ENCODE assay signal across 12 cellular contexts in the genomic region with DNA sequence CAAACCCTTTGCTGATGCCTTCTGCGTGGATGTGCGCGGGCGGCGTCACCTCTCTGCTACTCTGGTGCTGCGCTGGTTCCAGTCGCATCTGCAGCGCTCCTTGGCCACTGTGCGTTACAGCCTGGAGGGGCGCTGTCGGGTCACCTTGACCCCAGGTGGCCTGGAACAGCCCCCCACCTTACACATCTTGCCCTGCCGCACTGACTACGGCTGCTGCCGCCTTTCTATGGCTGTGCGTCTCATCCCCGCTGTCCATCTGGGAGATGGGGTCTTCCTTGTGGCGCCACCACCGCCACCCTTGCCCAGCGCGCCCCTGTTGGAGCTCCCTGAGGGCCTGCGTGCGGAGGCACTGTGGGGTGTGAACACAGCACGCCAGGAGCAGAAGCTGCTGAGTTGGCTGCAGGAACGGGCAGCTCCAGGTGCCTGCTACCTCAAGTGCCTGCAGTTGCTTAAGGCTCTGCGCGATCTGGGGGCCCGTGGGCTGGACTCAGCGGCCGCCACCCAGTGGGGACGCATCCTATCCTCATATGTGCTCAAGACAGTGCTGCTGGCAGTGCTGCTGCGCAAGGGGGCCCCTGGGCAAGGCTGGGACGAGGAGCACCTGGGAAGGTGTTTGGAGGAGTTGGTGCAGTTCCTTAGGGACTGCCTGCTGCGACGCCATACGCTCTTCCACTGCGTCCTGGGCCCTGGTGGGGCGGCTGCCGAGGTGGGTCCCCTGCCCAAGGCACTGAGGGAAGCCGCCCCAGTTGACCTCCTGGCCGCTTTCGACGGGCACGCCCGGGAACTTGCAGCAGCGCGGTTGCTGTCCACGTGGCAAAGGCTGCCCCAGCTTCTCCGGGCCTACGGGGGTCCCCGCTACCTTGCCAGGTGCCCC. TPM values are rescaled to one million over a fixed set of nuclear protein-coding genes. Genes with fewer than 3 reads are reported as not detected.
DNase-seq lines count a peak whose midpoint lies in the region; ATAC-seq, FAIRE-seq and TF ChIP-seq lines count a peak whose summit lies in the region.
"Had no signal": no experiment of that assay in that cellular context is flagged by ENCODE, and none has a peak within 500 bp of the region (broad histone marks: within the 10 kb centered on the region; RNA-seq: fewer than 3 reads in every experiment).

No MANE protein-coding gene starts in this region.

- intact Hi-C loops in MCF 10A (cut with micrococcal nuclease) = loop anchor here (10.0 kb wide), 1 partner anchor 169 kb away; the partner anchor contains the start of gene CLEC19A

- H3K27me3 Mint-ChIP-seq in MCF 10A (ENCODE audit: insufficient read depth, unreplicated experiment) = no peaks in the 10 kb centered on the region
- peaks cover 8% of the 10 kb centered on the region for H3K27me3 Mint-ChIP-seq in stimulated activated memory B cell treated with anti-CD40 and anti-IgM and Interleukin-4, amounts not matched to agents 10 μg/mL and 1 μg/mL and 100 μg/mL, for 72 hours

- peaks cover 32% of the 10 kb centered on the region for H3K4me1 Mint-ChIP-seq in MCF 10A (ENCODE audit: insufficient read depth, unreplicated experiment)
- H3K4me1 Mint-ChIP-seq in stimulated activated memory B cell treated with anti-CD40 and anti-IgM and Interleukin-4, amounts not matched to agents 10 μg/mL and 1 μg/mL and 100 μg/mL, for 72 hours = peaks cover 53% of the 10 kb centered on the region

- no peak for ATAC-seq in stimulated activated memory B cell treated with anti-CD40 and anti-IgM and Interleukin-4, amounts not matched to agents 10 μg/mL and 1 μg/mL and 100 μg/mL, for 72 hours
- ATAC-seq in HG03439 (IDR thresholded peaks at IDR 0.05; ENCODE audit: unreplicated experiment) = no peak

- BruUV-seq in MCF 10A (replicated peaks; lab: Mats Ljungman, UMichigan) = no TSS peak

- H3K36me3 Mint-ChIP-seq in MCF 10A (ENCODE audit: insufficient read depth, unreplicated experiment) = peaks cover 19% of the 10 kb centered on the region
- H3K36me3 Mint-ChIP-seq in stimulated activated memory B cell treated with anti-CD40 and anti-IgM and Interleukin-4, amounts not matched to agents 10 μg/mL and 1 μg/mL and 100 μg/mL, for 72 hours = peaks cover 19% of the 10 kb centered on the region

- FAIRE-seq in GM12892 (lab: Jason Lieb, UNC) = no peak
- FAIRE-seq: frontal cortex, GM18507 had no signal

- TF ChIP-seq CTCF in HFF-Myc (IDR thresholded peaks at IDR 0.05; ENCODE audit: low read depth, low read length, missing control alignments) = peak; percentile 34
- TF ChIP-seq CTCF in MCF 10A (IDR thresholded peaks at IDR 0.05; ENCODE audit: unreplicated experiment) = no peak
- no peak for TF ChIP-seq CTCF in kidney epithelial cell (IDR thresholded peaks at IDR 0.05; ENCODE audit: insufficient read depth, low read length, poor library complexity, severe bottlenecking)

- H3K27me3 ChIP-seq in kidney epithelial cell (ENCODE audit: control insufficient read depth, insufficient read depth, low read length) = no peaks in the 10 kb centered on the region

- H3K27ac Mint-ChIP-seq in MCF 10A (ENCODE audit: low read depth, unreplicated experiment) = peak overlapping the region; percentile 46
- peak overlapping the region; percentile 93 for H3K27ac Mint-ChIP-seq in stimulated activated memory B cell treated with anti-CD40 and anti-IgM and Interleukin-4, amounts not matched to agents 10 μg/mL and 1 μg/mL and 100 μg/mL, for 72 hours

- no peak for TF ChIP-seq POLR2A in GM12892 (IDR thresholded peaks at IDR 0.05; ENCODE audit: low read depth, low read length)

- CTCF ChIA-PET in MCF 10A (lab: Yijun Ruan, JAX) = interaction anchor here (0.7 to 1.5 kb wide), 8 partner anchors 8 to 419 kb away, joined by 3 to 7 read pairs (median 4); no protein-coding TSS in a partner anchor

- DNase-seq in HFF-Myc (ENCODE audit: extremely low read depth, low read depth) = no peak
- DNase-seq in MCF 10A (ENCODE audit: unreplicated experiment) = no peak
- no peak for DNase-seq in kidney epithelial cell (ENCODE audit: low read depth)
- no peak for DNase-seq in DMS53 (lab: John Stamatoyannopoulos, UW)
- DNase-seq in effector CD4-positive, alpha-beta T cell = no peak
- DNase-seq in GM12892 (ENCODE audit: insufficient read length) = no peak
- DNase-seq: NCI-H446 treated with DMSO at 0.1 percent for 48 hours; stimulated activated CD4-positive, alpha-beta T cell treated with anti-CD3 and anti-CD28 coated beads, Interleukin-2, amount 100 ng/mL, for 48 hours had no signal

- no peaks in the 10 kb centered on the region for H3K9me3 Mint-ChIP-seq in MCF 10A (ENCODE audit: unreplicated experiment)
- H3K9me3 Mint-ChIP-seq in stimulated activated memory B cell treated with anti-CD40 and anti-IgM and Interleukin-4, amounts not matched to agents 10 μg/mL and 1 μg/mL and 100 μg/mL, for 72 hours = no peaks in the 10 kb centered on the region

- no peaks in the 10 kb centered on the region for H3K36me3 ChIP-seq in kidney epithelial cell (ENCODE audit: control insufficient read depth, insufficient read depth, low read length)

- H3K4me3 Mint-ChIP-seq in MCF 10A (ENCODE audit: unreplicated experiment) = peak overlapping the region; percentile 84
- peak overlapping the region; percentile 63 for H3K4me3 Mint-ChIP-seq in stimulated activated memory B cell treated with anti-CD40 and anti-IgM and Interleukin-4, amounts not matched to agents 10 μg/mL and 1 μg/mL and 100 μg/mL, for 72 hours

- H3K4me3 ChIP-seq in HFF-Myc (replicated peaks; ENCODE audit: low read depth, low read length) = peak overlapping the region; percentile 66
- H3K4me3 ChIP-seq in kidney epithelial cell (ENCODE audit: low read depth, low read length) = peak overlapping the region; percentile 47

- POLR2A ChIA-PET in MCF 10A (lab: Yijun Ruan, JAX) = interaction anchor here (0.8 to 13.5 kb wide), 4 partner anchors 20 to 324 kb away, joined by 3 to 298 read pairs (median 4); partner anchors contain the start of gene ARL6IP1

RNA-seq across cellular contexts. Expression of gene ITPRIPL2, which starts 1.6 kb away (rescaled TPM):
- total RNA-seq in MCF 10A (2022) = 49.3 and 53.7 TPM in 2 replicates
- 71.8 and 90.2 TPM in 2 replicates for total RNA-seq in kidney epithelial cell
- 1.7 TPM for polyA plus RNA-seq in GM12892 (2012; ENCODE audit: missing spikeins)

RNA-seq across cellular contexts. Expression of gene COQ7, which starts 48.0 kb away (rescaled TPM):
- total RNA-seq in MCF 10A (2022) (19.0 and 21.4 TPM in 2 replicates), kidney epithelial cell (20.1 and 22.0 TPM in 2 replicates)
- polyA plus RNA-seq in GM12892 (2012; ENCODE audit: missing spikeins) = 11.4 TPM

RNA-seq across cellular contexts. Expression of gene SYT17, which starts 52.7 kb away (rescaled TPM):
- not detected in 2 replicates for total RNA-seq in MCF 10A (2022)
- total RNA-seq in kidney epithelial cell = 0.62 and 0.63 TPM in 2 replicates
- 6.9 TPM for polyA plus RNA-seq in GM12892 (2012; ENCODE audit: missing spikeins)
